Comparison of ENCODE assay signal across 19 cellular contexts in the genomic region with DNA sequence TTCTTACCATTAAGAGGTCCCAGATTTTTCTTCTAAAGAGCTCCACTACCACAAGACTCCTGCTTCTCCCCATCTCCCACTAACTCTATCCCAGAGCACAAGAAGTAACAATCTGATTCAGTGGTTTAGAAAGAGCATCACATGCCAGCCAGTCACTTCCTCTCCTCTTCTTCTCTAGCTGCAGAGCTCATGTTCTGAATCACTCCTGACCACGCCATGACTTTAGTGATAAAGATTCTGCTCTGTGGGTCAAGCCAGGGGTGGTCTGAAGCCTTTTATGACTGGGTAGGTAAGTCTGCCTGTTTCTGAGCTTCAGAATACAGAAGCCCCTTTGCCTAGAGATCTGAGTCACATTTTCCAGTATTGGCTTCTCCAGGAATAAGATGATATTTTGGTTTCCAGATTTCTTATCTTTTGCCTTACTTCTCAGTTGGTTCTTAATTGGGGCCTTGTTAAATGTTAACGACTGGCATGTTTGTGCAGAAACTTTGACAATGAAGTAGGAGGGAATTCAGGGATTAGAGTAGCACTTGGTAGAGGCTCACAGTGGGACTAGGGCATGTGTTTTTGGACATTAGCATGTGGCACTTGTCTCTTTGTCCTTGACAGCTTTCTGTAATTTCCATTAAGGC. TPM values are rescaled to one million over a fixed set of nuclear protein-coding genes. Genes with fewer than 3 reads are reported as not detected.
DNase-seq lines count a peak whose midpoint lies in the region; ATAC-seq, FAIRE-seq and TF ChIP-seq lines count a peak whose summit lies in the region.
"Had no signal": no experiment of that assay in that cellular context is flagged by ENCODE, and none has a peak within 500 bp of the region (broad histone marks: within the 10 kb centered on the region; RNA-seq: fewer than 3 reads in every experiment).

No MANE protein-coding gene starts in this region.

- no peak for FAIRE-seq in small intestine (lab: Jason Lieb, UNC)
- FAIRE-seq: A204.1 had no signal

- no peaks in the 10 kb centered on the region for H3K9me3 ChIP-seq in RWPE2 (ENCODE audit: severe bottlenecking)
- no peaks in the 10 kb centered on the region for H3K9me3 ChIP-seq in small intestine (ENCODE audit: control insufficient read depth, low read depth)

- H3K27me3 ChIP-seq in RWPE2 (ENCODE audit: insufficient read depth, poor library complexity, severe bottlenecking) (no peaks in the 10 kb centered on the region), small intestine (ENCODE audit: control insufficient read depth in 2 of 2, insufficient read depth in 2 of 2, low read length in 2 of 2) (no peaks in the 10 kb centered on the region)
- H3K27me3 ChIP-seq: cardiac muscle cell, tibial nerve had no signal

- H3K4me1 ChIP-seq in RWPE2 (ENCODE audit: insufficient read depth, poor library complexity, severe bottlenecking) (no peaks in the 10 kb centered on the region), small intestine (ENCODE audit: control insufficient read depth in 2 of 2, insufficient read depth in 1 of 2, low read depth in 1 of 2, low read length in 1 of 2) (no peaks in the 10 kb centered on the region)
- H3K4me1 ChIP-seq: tibial nerve had no signal

- H3K27ac ChIP-seq in RWPE2 (ENCODE audit: poor library complexity, severe bottlenecking), result no peak overlapping the region
- no peak overlapping the region for H3K27ac ChIP-seq in small intestine (ENCODE audit: low read depth in 1 of 2, low read length in 1 of 2)
- no peak overlapping the region for H3K27ac ChIP-seq in substantia nigra (ENCODE audit: low read depth, low read length, poor library complexity, severe bottlenecking)
- H3K27ac ChIP-seq: cardiac muscle cell, tibial nerve had no signal

- H3K4me3 ChIP-seq in RWPE2 (ENCODE audit: severe bottlenecking), result no peak overlapping the region
- no peak overlapping the region for H3K4me3 ChIP-seq in epithelial cell of proximal tubule (ENCODE audit: low read depth, low read length)
- no peak overlapping the region for H3K4me3 ChIP-seq in retinal pigment epithelial cell (ENCODE audit: low read length)
- no peak overlapping the region for H3K4me3 ChIP-seq in small intestine (ENCODE audit: low read depth in 1 of 2, low read length in 2 of 2)
- H3K4me3 ChIP-seq: cardiac muscle cell, lung, tibial nerve had no signal

- TF ChIP-seq CTCF in RWPE2 (IDR thresholded peaks at IDR 0.05; ENCODE audit: poor library complexity, severe bottlenecking) (no peak), epithelial cell of proximal tubule (conservative IDR thresholded peaks at IDR 0.05; ENCODE audit: low read depth, low read length) (no peak), retinal pigment epithelial cell (conservative IDR thresholded peaks at IDR 0.05; ENCODE audit: low read depth, low read length) (no peak)

- ATAC-seq in RWPE2 (ENCODE audit: low read depth), result peak; percentile 46; the same call in 2 of the 3 replicates

- H3K36me3 ChIP-seq in RWPE2 (ENCODE audit: low read depth), result no peaks in the 10 kb centered on the region
- no peaks in the 10 kb centered on the region for H3K36me3 ChIP-seq in small intestine (ENCODE audit: control insufficient read depth in 2 of 2, insufficient read depth in 2 of 2, low read length in 2 of 2)
- H3K36me3 ChIP-seq: cardiac muscle cell, tibial nerve had no signal

- 26 to 61% (median 36%) methylated on average over 2 of the region's 2 CpGs for WGBS in small intestine, 3 donors

- DNase-seq in activated CD4-positive, alpha-beta T cell treated with anti-CD3 and anti-CD28 coated beads for 48 hours, result peak; percentile 6
- no peak for DNase-seq in activated CD4-positive, alpha-beta T cell treated with anti-CD3 and anti-CD28 coated beads for 4 hours
- no peak for DNase-seq in RWPE2 (ENCODE audit: low spot score)
- peak; percentile 31 for DNase-seq in epithelial cell of proximal tubule (ENCODE audit: low read depth)
- DNase-seq in retinal pigment epithelial cell (ENCODE audit: low read depth), result peak; percentile 37
- DNase-seq in small intestine, result no peak
- no peak for DNase-seq in substantia nigra (lab: John Stamatoyannopoulos, UW)
- DNase-seq in COR-L47 (lab: John Stamatoyannopoulos, UW), result no peak
- DNase-seq: activated naive CD4-positive, alpha-beta T cell; CD4-positive, alpha-beta memory T cell; DND-41; effector CD4-positive, alpha-beta T cell; NCI-H187; NCI-H526 had no signal

RNA-seq across cellular contexts. Expression of a gene that starts 27.6 kb away (rescaled TPM):
- total RNA-seq in epithelial cell of proximal tubule, result 0.58 and 0.65 TPM in 2 replicates
- polyA plus RNA-seq in small intestine, result 1 to 10 TPM in 1 of 3 donors, under 1 TPM in 2; 0.22 to 1.6 (median 0.27) TPM
- total RNA-seq: activated CD8-positive, alpha-beta memory T cell treated with anti-CD3 and anti-CD28 coated beads for 36 hours; CD4-positive, alpha-beta memory T cell had no signal
- polyA plus RNA-seq: CD4-positive, alpha-beta memory T cell had no signal

Comparison
In these comparisons a context has a peak if more than half of its experiments do, and no peak if none do; other contexts are left out.
1. DNase-seq: peak in activated CD4-positive, alpha-beta T cell treated with anti-CD3 and anti-CD28 coated beads for 48 hours (single experiment), epithelial cell of proximal tubule (single experiment) and retinal pigment epithelial cell (single experiment); none in activated CD4-positive, alpha-beta T cell treated with anti-CD3 and anti-CD28 coated beads for 4 hours (0 of 2), RWPE2 (single experiment), small intestine (single experiment), substantia nigra (0 of 49) and COR-L47 (single experiment).